In genomic region chr2:176085120-176085788, GRCh38 we compare ENCODE assay signal across 14 cellular contexts. TPM values are rescaled to one million over a fixed set of nuclear protein-coding genes. Genes with fewer than 3 reads are reported as not detected.
DNase-seq lines count a peak whose midpoint lies in the region; ATAC-seq and TF ChIP-seq lines count a peak whose summit lies in the region.
"Had no signal": no experiment of that assay in that cellular context is flagged by ENCODE, and none has a peak within 500 bp of the region (broad histone marks: within the 10 kb centered on the region; RNA-seq: fewer than 3 reads in every experiment).

No MANE protein-coding gene starts in this region.

- TF ChIP-seq CTCF in PC-3 (conservative IDR thresholded peaks at IDR 0.05; ENCODE audit: low read depth, low read length) (no peak), OCI-LY7 (conservative IDR thresholded peaks at IDR 0.05; ENCODE audit: low read length) (no peak)

- no peaks in the 10 kb centered on the region for H3K36me3 ChIP-seq in PC-3 (ENCODE audit: low read depth, low read length)
- no peaks in the 10 kb centered on the region for H3K36me3 ChIP-seq in OCI-LY7 (ENCODE audit: insufficient read depth, low read length)

- POLR2A ChIA-PET in PC-3 (lab: Charles Lee; ENCODE audit: unreplicated experiment) = no interaction called here
- POLR2A ChIA-PET in OCI-LY7 (lab: Charles Lee) = no interaction called here

- H3K4me3 ChIP-seq in PC-3 (ENCODE audit: low read length) (no peak overlapping the region; the same call in 1 of the 2 replicates), OCI-LY7 (ENCODE audit: low read depth, low read length, poor library complexity, severe bottlenecking) (no peak overlapping the region)

- no peak overlapping the region for H3K9ac ChIP-seq in PC-3 (ENCODE audit: low read length)

- H3K9me2 ChIP-seq in PC-3 (replicated peaks; ENCODE audit: low read length) = no peaks in the 10 kb centered on the region
- H3K9me2 ChIP-seq in OCI-LY7 (ENCODE audit: insufficient read depth, low read length) = no peaks in the 10 kb centered on the region

- peaks cover 12% of the 10 kb centered on the region for H3K4me1 ChIP-seq in PC-3 (ENCODE audit: insufficient read depth, low read length)
- no peaks in the 10 kb centered on the region for H3K4me1 ChIP-seq in OCI-LY7 (ENCODE audit: insufficient read depth, low read length, poor library complexity, severe bottlenecking)

- intact Hi-C loops in cardiac septum (cut with DNase I) (loop anchor here (5.0 kb wide), 3 partner anchors 398 to 773 kb away; no protein-coding TSS in a partner anchor), Right ventricle myocardium superior (cut with DNase I) (loop anchor here (5.0 kb wide), 1 partner anchor 398 kb away; no protein-coding TSS in a partner anchor), PC-3 (cut with micrococcal nuclease) (loop anchor here (5.0 kb wide), 2 partner anchors 83 to 243 kb away; partner anchors contain the start of gene LNPK), OCI-LY7 (cut with micrococcal nuclease; ENCODE audit: unreplicated experiment) (no loop called here)

- H3K79me2 ChIP-seq in PC-3 (ENCODE audit: low read length) (no peaks in the 10 kb centered on the region), OCI-LY7 (ENCODE audit: insufficient read depth, low read depth, low read length) (no peaks in the 10 kb centered on the region)

- H3K9me3 ChIP-seq in PC-3 (ENCODE audit: low read length) (no peaks in the 10 kb centered on the region), OCI-LY7 (ENCODE audit: low read length) (no peaks in the 10 kb centered on the region)

- peaks cover 41% of the 10 kb centered on the region for H3K27me3 ChIP-seq in PC-3 (ENCODE audit: low read length)

- CTCF ChIA-PET in PC-3 (lab: Charles Lee) = interaction anchor here (0.8 to 1.1 kb wide), 2 partner anchors 391 to 395 kb away, joined by 3 to 5 read pairs; no protein-coding TSS in a partner anchor
- CTCF ChIA-PET in OCI-LY7 (lab: Charles Lee; ENCODE audit: unreplicated experiment) = interaction anchor here (0.9 kb wide), 1 partner anchor 11 kb away, joined by 3 read pairs; no protein-coding TSS in a partner anchor

- peak; percentile 63 for DNase-seq in cardiac septum (ENCODE audit: low spot score)
- DNase-seq in Right ventricle myocardium superior = no peak
- DNase-seq in PC-3 = no peak
- peak; percentile 67 for DNase-seq in islet precursor cell
- no peak for DNase-seq in stimulated activated CD4-positive, alpha-beta T cell treated with anti-CD3 and anti-CD28 coated beads, Interleukin-2, amount 100 ng/mL, for 48 hours
- no peak for DNase-seq in NCI-H2196 (lab: John Stamatoyannopoulos, UW; ENCODE audit: unreplicated experiment)
- DNase-seq in NCI-H1048 (lab: John Stamatoyannopoulos, UW) = no peak
- DNase-seq in OCI-LY7 (ENCODE audit: low spot score) = no peak
- DNase-seq: Kasumi-1, midbrain, NCI-H2107, OCI-M1 had no signal

- BruUV-seq in PC-3 (replicated peaks; lab: Mats Ljungman, UMichigan) = no TSS peak
- BruUV-seq in OCI-LY7 (replicated peaks; lab: Mats Ljungman, UMichigan) = no TSS peak

- ATAC-seq in Right ventricle myocardium superior (ENCODE audit: poor library complexity) (no peak), PC-3 (no peak)

- H3K27ac ChIP-seq in PC-3 (ENCODE audit: low read length) = no peak overlapping the region
- H3K27ac ChIP-seq in OCI-LY7 (ENCODE audit: low read depth, low read length, poor library complexity, severe bottlenecking) = no peak overlapping the region

- H4K20me1 ChIP-seq in PC-3 (ENCODE audit: low read length) (no peaks in the 10 kb centered on the region), OCI-LY7 (ENCODE audit: insufficient read depth, low read length) (no peaks in the 10 kb centered on the region)

- H2AFZ ChIP-seq in PC-3 (ENCODE audit: low read length) = peak overlapping the region; percentile 60; the same call in 1 of the 2 replicates
- H2AFZ ChIP-seq in OCI-LY7 (ENCODE audit: low read length) = no peak overlapping the region

- H3F3A ChIP-seq in PC-3 (ENCODE audit: low read length, unreplicated experiment) = no peaks in the 10 kb centered on the region

- H3K4me2 ChIP-seq in PC-3 (ENCODE audit: low read length) (0 out of 2 replicates have a peak overlapping the region, but pooled peaks have one; percentile 81), OCI-LY7 (ENCODE audit: low read length) (no peak overlapping the region)

RNA-seq across cellular contexts. Expression of gene EVX2, which starts 1.5 kb away (rescaled TPM):
- total RNA-seq in cardiac septum (not detected), Right ventricle myocardium superior (not detected), PC-3 (2014; rRNA removed) (not detected in 2 replicates), OCI-LY7 (2022) (not detected in 2 replicates)
- total RNA-seq in OCI-LY7 (2014; rRNA removed; shearing (Covaris generic)) = not detected in 2 replicates
- total RNA-seq: dermis microvascular lymphatic vessel endothelial cell; T-helper 2 cell treated with Interferon-gamma antibody and Interleukin-4, amounts not matched to agents 100 ng/mL and 5 ng/mL, for 36 hours had no signal

RNA-seq across cellular contexts. Expression of gene HOXD13, which starts 7.3 kb away (rescaled TPM):
- not detected for total RNA-seq in cardiac septum
- not detected for total RNA-seq in Right ventricle myocardium superior
- total RNA-seq in PC-3 (2014; rRNA removed) = 0.36 and 0.46 TPM in 2 replicates
- total RNA-seq in OCI-LY7 (2014; rRNA removed; shearing (Covaris generic)) = not detected in 2 replicates
- not detected in 2 replicates for total RNA-seq in OCI-LY7 (2022)
- total RNA-seq: dermis microvascular lymphatic vessel endothelial cell; T-helper 2 cell treated with Interferon-gamma antibody and Interleukin-4, amounts not matched to agents 100 ng/mL and 5 ng/mL, for 36 hours had no signal

RNA-seq across cellular contexts. Expression of gene HOXD12, which starts 14.3 kb away (rescaled TPM):
- total RNA-seq in cardiac septum = not detected
- not detected for total RNA-seq in Right ventricle myocardium superior
- not detected in 2 replicates for total RNA-seq in PC-3 (2014; rRNA removed)
- total RNA-seq in OCI-LY7 (2014; rRNA removed; shearing (Covaris generic)) = not detected in 2 replicates
- total RNA-seq in OCI-LY7 (2022) = 0.25 TPM in 1 of 2 replicates, not detected in the other
- total RNA-seq: dermis microvascular lymphatic vessel endothelial cell; T-helper 2 cell treated with Interferon-gamma antibody and Interleukin-4, amounts not matched to agents 100 ng/mL and 5 ng/mL, for 36 hours had no signal

RNA-seq across cellular contexts. Expression of gene HOXD11, which starts 21.8 kb away (rescaled TPM):
- not detected for total RNA-seq in cardiac septum
- total RNA-seq in Right ventricle myocardium superior = not detected
- total RNA-seq in PC-3 (2014; rRNA removed) = not detected in 2 replicates
- not detected in 2 replicates for total RNA-seq in OCI-LY7 (2014; rRNA removed; shearing (Covaris generic))
- total RNA-seq in OCI-LY7 (2022) = not detected in 2 replicates
- total RNA-seq: dermis microvascular lymphatic vessel endothelial cell; T-helper 2 cell treated with Interferon-gamma antibody and Interleukin-4, amounts not matched to agents 100 ng/mL and 5 ng/mL, for 36 hours had no signal

RNA-seq across cellular contexts. Expression of gene HOXD10, which starts 31.3 kb away (rescaled TPM):
- total RNA-seq in cardiac septum (0.16 TPM), Right ventricle myocardium superior (not detected), PC-3 (2014; rRNA removed) (not detected in 2 replicates), OCI-LY7 (2022) (not detected in 2 replicates)
- total RNA-seq in OCI-LY7 (2014; rRNA removed; shearing (Covaris generic)) = not detected in 2 replicates
- total RNA-seq: T-helper 2 cell treated with Interferon-gamma antibody and Interleukin-4, amounts not matched to agents 100 ng/mL and 5 ng/mL, for 36 hours had no signal

Comparison
In these comparisons a context has a peak if more than half of its experiments do, and no peak if none do; other contexts are left out.
1. DNase-seq: peak in cardiac septum (single experiment) and islet precursor cell (single experiment); none in Right ventricle myocardium superior (single experiment), PC-3 (single experiment), stimulated activated CD4-positive, alpha-beta T cell treated with anti-CD3 and anti-CD28 coated beads, Interleukin-2, amount 100 ng/mL, for 48 hours (0 of 2), NCI-H2196 (single experiment), NCI-H1048 (single experiment) and OCI-LY7 (single experiment).